11 cellular contexts compared by ENCODE assay signal in genomic region chr5:32223972-32224608, GRCh38. TPM values are rescaled to one million over a fixed set of nuclear protein-coding genes. Genes with fewer than 3 reads are reported as not detected.
DNase-seq lines count a peak whose midpoint lies in the region; ATAC-seq and TF ChIP-seq lines count a peak whose summit lies in the region.
"Had no signal": no experiment of that assay in that cellular context is flagged by ENCODE, and none has a peak within 500 bp of the region (broad histone marks: within the 10 kb centered on the region; RNA-seq: fewer than 3 reads in every experiment).

No MANE protein-coding gene starts in this region.

- no peaks in the 10 kb centered on the region for H3K27me3 ChIP-seq in right cardiac atrium (ENCODE audit: control insufficient read depth, insufficient read depth)
- H3K27me3 ChIP-seq in gastrocnemius medialis, result no peaks in the 10 kb centered on the region

- in situ Hi-C loops in gastrocnemius medialis (cut with MboI; ENCODE audit: low sequenced_read_pairs in 4 of 4), result no loop called here

- H3K27me3 Mint-ChIP-seq in immature natural killer cell (ENCODE audit: low read depth in 3 of 3), result peaks cover 0 to 5% (median 3%) of the 10 kb centered on the region in 3 donors

- H3K27ac Mint-ChIP-seq in immature natural killer cell, result no peak overlapping the region
- H3K27ac Mint-ChIP-seq: activated T-helper 1 cell treated with anti-CD3 and anti-CD28 coated beads, Interleukin-12 subunit alpha, Interleukin-12 subunit beta, Interleukin-2, Interleukin-4 antibody, amounts not matched to agents 30 ng/mL and 10 ng/mL and 1 ng/mL, durations not matched to agents 14 hours and 24 hours and 36 hours had no signal

- no peak for TF ChIP-seq CTCF in gastrocnemius medialis (IDR thresholded peaks at IDR 0.05 in 4 of 5, conservative IDR thresholded peaks at IDR 0.05 in 1 of 5)

- peaks cover 4 to 17% (median 6%) of the 10 kb centered on the region in 3 donors for H3K36me3 Mint-ChIP-seq in immature natural killer cell

- H3K4me3 ChIP-seq in right cardiac atrium (ENCODE audit: low read length) (no peak overlapping the region), gastrocnemius medialis (no peak overlapping the region)
- H3K4me3 ChIP-seq: SK-N-MC had no signal

- H3K4me1 Mint-ChIP-seq in immature natural killer cell, result no peaks in the 10 kb centered on the region

- peak; percentile 82 for DNase-seq in HCEC 1CT
- peak; percentile 37 for DNase-seq in amniotic stem cell (lab: John Stamatoyannopoulos, UW)
- no peak for DNase-seq in right cardiac atrium
- peak in 1 of 2 donors; percentile 40 for DNase-seq in gastrocnemius medialis
- no peak for DNase-seq in OCI-M2 (lab: John Stamatoyannopoulos, UW; ENCODE audit: unreplicated experiment)
- no peak for DNase-seq in NCI-H1417 treated with DMSO at 0.1 percent for 48 hours (lab: John Stamatoyannopoulos, UW)
- no peak for DNase-seq in immature natural killer cell
- DNase-seq: KG1 had no signal

- H3K4me3 Mint-ChIP-seq in immature natural killer cell, result no peak overlapping the region
- H3K4me3 Mint-ChIP-seq: activated T-helper 1 cell treated with anti-CD3 and anti-CD28 coated beads, Interleukin-12 subunit alpha, Interleukin-12 subunit beta, Interleukin-2, Interleukin-4 antibody, amounts not matched to agents 30 ng/mL and 10 ng/mL and 1 ng/mL, durations not matched to agents 14 hours and 24 hours and 36 hours had no signal

- H3K9me3 ChIP-seq in right cardiac atrium (ENCODE audit: control insufficient read depth, low read length), result no peaks in the 10 kb centered on the region
- H3K9me3 ChIP-seq in gastrocnemius medialis, result no peaks in the 10 kb centered on the region

- H3K9me3 Mint-ChIP-seq in immature natural killer cell, result no peaks in the 10 kb centered on the region
- H3K9me3 Mint-ChIP-seq: activated T-helper 1 cell treated with anti-CD3 and anti-CD28 coated beads, Interleukin-12 subunit alpha, Interleukin-12 subunit beta, Interleukin-2, Interleukin-4 antibody, amounts not matched to agents 30 ng/mL and 10 ng/mL and 1 ng/mL, durations not matched to agents 14 hours and 24 hours and 36 hours had no signal

- 67% methylated on average over 1 of the region's 1 CpG for WGBS in right cardiac atrium

- H3K36me3 ChIP-seq in gastrocnemius medialis, result no peaks in the 10 kb centered on the region

- ATAC-seq in right cardiac atrium, result peak; percentile 49 to 66
- ATAC-seq in gastrocnemius medialis, result peak in 1 of 2 donors; percentile 65
- no peak for ATAC-seq in GM21786 (IDR thresholded peaks at IDR 0.05; ENCODE audit: unreplicated experiment)

- intact Hi-C loops in right cardiac atrium (cut with DNase I), result no loop called here
- intact Hi-C loops in gastrocnemius medialis (cut with DNase I; ENCODE audit: low total_unique reads), result loop anchor here (2.0 kb wide), 1 partner anchor 49 kb away; the partner anchor contains the start of gene GOLPH3

- H3K27ac ChIP-seq in right cardiac atrium (ENCODE audit: low read length) (peak overlapping the region; percentile 77), gastrocnemius medialis (peak overlapping the region; percentile 77 to 94 (median 80))
- H3K27ac ChIP-seq: SK-N-MC had no signal

- H3K4me1 ChIP-seq in right cardiac atrium (ENCODE audit: control insufficient read depth, insufficient read depth, low read length) (no peaks in the 10 kb centered on the region), gastrocnemius medialis (peaks cover 20 to 23% of the 10 kb centered on the region in 2 donors)

- no peak for TF ChIP-seq POLR2A in gastrocnemius medialis (IDR thresholded peaks at IDR 0.05)

RNA-seq across cellular contexts. Expression of gene GOLPH3, which starts 50.0 kb away (rescaled TPM):
- total RNA-seq in right cardiac atrium, result 10 to 100 TPM; 53.7 to 76.4 (median 57.6) TPM
- 40.4 TPM for polyA plus RNA-seq in right cardiac atrium
- 10 to 100 TPM; 34.9 to 77.8 (median 46.1) TPM for total RNA-seq in gastrocnemius medialis
- 100 to 1,000 TPM; 109 to 128 (median 125) TPM for polyA plus RNA-seq in immature natural killer cell

Comparison
In these comparisons a context has a peak if more than half of its experiments do, and no peak if none do; other contexts are left out.
1. DNase-seq: peak in HCEC 1CT (single experiment) and amniotic stem cell (single experiment); none in right cardiac atrium (0 of 3), OCI-M2 (single experiment), NCI-H1417 treated with DMSO at 0.1 percent for 48 hours (single experiment) and immature natural killer cell (0 of 3).